Comparison of ENCODE assay signal across 1 cellular context in the genomic region with DNA sequence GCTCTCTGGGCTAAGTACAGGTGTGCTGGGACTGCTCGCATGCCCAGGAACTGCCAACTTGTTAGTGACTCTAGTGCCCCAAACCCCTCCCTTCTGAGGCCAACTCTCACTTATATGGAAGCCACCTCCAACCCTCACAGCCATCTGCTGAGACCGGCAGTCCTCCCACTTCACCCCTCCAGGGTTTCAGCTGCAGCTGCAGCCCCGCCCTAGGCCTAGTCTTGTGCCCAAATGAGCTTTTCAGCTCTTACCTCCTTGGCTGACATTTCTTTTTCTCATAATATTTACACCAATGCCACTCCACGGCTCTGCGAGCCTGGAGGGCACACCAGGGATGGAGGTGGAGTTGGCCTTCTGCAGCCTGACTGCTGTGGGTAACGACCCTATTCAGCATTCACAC.
TF ChIP-seq lines count a peak whose summit lies in the region.

No MANE protein-coding gene starts in this region.

TF ChIP-seq in HepG2, 621 proteins besides CTCF, POLR2A, EP300 and RAD21 (continued from another document):
- TF ChIP-seq, protein P1, sequence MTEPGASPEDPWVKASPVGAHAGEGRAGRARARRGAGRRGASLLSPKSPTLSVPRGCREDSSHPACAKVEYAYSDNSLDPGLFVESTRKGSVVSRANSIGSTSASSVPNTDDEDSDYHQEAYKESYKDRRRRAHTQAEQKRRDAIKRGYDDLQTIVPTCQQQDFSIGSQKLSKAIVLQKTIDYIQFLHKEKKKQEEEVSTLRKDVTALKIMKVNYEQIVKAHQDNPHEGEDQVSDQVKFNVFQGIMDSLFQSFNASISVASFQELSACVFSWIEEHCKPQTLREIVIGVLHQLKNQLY (CRISPR knock-in tag; IDR thresholded peaks at IDR 0.05), result no peak
- TF ChIP-seq AHR (CRISPR knock-in tag; IDR thresholded peaks at IDR 0.05) (no peak), STAT5B (CRISPR knock-in tag; IDR thresholded peaks at IDR 0.05) (no peak), ZNF75D (CRISPR knock-in tag; IDR thresholded peaks at IDR 0.05; ENCODE audit: borderline replicate concordance) (no peak), PITX1 (CRISPR knock-in tag; IDR thresholded peaks at IDR 0.05) (no peak), KDM5B (CRISPR knock-in tag; IDR thresholded peaks at IDR 0.05; ENCODE audit: borderline replicate concordance) (no peak)
- TF ChIP-seq, protein P2, sequence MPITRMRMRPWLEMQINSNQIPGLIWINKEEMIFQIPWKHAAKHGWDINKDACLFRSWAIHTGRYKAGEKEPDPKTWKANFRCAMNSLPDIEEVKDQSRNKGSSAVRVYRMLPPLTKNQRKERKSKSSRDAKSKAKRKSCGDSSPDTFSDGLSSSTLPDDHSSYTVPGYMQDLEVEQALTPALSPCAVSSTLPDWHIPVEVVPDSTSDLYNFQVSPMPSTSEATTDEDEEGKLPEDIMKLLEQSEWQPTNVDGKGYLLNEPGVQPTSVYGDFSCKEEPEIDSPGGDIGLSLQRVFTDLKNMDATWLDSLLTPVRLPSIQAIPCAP (CRISPR knock-in tag; IDR thresholded peaks at IDR 0.05; ENCODE audit: low read depth), result no peak
